ENCODE assay signal across 11 cellular contexts in genomic region chr1:101240041-101240430, GRCh38. TPM values are rescaled to one million over a fixed set of nuclear protein-coding genes. Genes with fewer than 3 reads are reported as not detected.
DNase-seq lines count a peak whose midpoint lies in the region; ATAC-seq and TF ChIP-seq lines count a peak whose summit lies in the region.
"Had no signal": no experiment of that assay in that cellular context is flagged by ENCODE, and none has a peak within 500 bp of the region (broad histone marks: within the 10 kb centered on the region; RNA-seq: fewer than 3 reads in every experiment).

No MANE protein-coding gene starts in this region.

- no peaks in the 10 kb centered on the region for H3K9me3 ChIP-seq in CD4-positive, alpha-beta T cell (ENCODE audit: control insufficient read depth, low read length)
- H3K9me3 ChIP-seq in effector memory CD4-positive, alpha-beta T cell (ENCODE audit: control insufficient read depth, low read length) = no peaks in the 10 kb centered on the region
- no peaks in the 10 kb centered on the region for H3K9me3 ChIP-seq in prostate gland
- H3K9me3 ChIP-seq: Caco-2 had no signal

- H3K4me3 ChIP-seq in effector memory CD4-positive, alpha-beta T cell (ENCODE audit: insufficient read depth, low read depth, low read length, poor library complexity, severe bottlenecking) = peak overlapping the region; percentile 88
- H3K4me3 ChIP-seq in prostate gland = no peak overlapping the region

- peaks cover 36% of the 10 kb centered on the region for H3K36me3 ChIP-seq in effector memory CD4-positive, alpha-beta T cell (ENCODE audit: control insufficient read depth, insufficient read depth, low read length)
- no peaks in the 10 kb centered on the region for H3K36me3 ChIP-seq in prostate gland

- no peaks in the 10 kb centered on the region for H3K27me3 ChIP-seq in CD4-positive, alpha-beta T cell (ENCODE audit: control insufficient read depth, insufficient read depth, low read length)
- no peaks in the 10 kb centered on the region for H3K27me3 ChIP-seq in effector memory CD4-positive, alpha-beta T cell (replicated peaks; ENCODE audit: control insufficient read depth, insufficient read depth, low read length, poor library complexity, severe bottlenecking)
- no peaks in the 10 kb centered on the region for H3K27me3 ChIP-seq in prostate gland (replicated peaks; ENCODE audit: insufficient read depth)

- H3K4me1 ChIP-seq in effector memory CD4-positive, alpha-beta T cell (ENCODE audit: control insufficient read depth, insufficient read depth, low read length, poor library complexity, severe bottlenecking) = peaks cover 30% of the 10 kb centered on the region
- H3K4me1 ChIP-seq in prostate gland (replicated peaks) = no peaks in the 10 kb centered on the region

- DNase-seq in CD4-positive, alpha-beta T cell = peak in 2 of 10 experiments; percentile 5 to 19
- peak; percentile 44 for DNase-seq in NCI-H2227 treated with DMSO at 0.1 percent for 48 hours (lab: John Stamatoyannopoulos, UW)
- DNase-seq in effector memory CD4-positive, alpha-beta T cell = no peak
- no peak for DNase-seq in neural crest cell (ENCODE audit: low read depth, low spot score)
- DNase-seq in prostate gland (ENCODE audit: low spot score) = no peak
- no peak for DNase-seq in NAMALWA (ENCODE audit: low spot score)
- no peak for DNase-seq in SIG-M5 treated with dmso at 0.1 percent for 504 hours (lab: John Stamatoyannopoulos, UW; ENCODE audit: unreplicated experiment)
- DNase-seq: Caco-2, NCI-H2081 treated with DMSO at 0.1 percent for 48 hours had no signal

- POLR2A ChIA-PET in CD4-positive, alpha-beta T cell (lab: Charles Lee) = interaction anchor here (0.8 to 7.7 kb wide), 19 partner anchors 8 to 345 kb away, joined by 3 to 90 read pairs (median 16); partner anchors contain the start of gene EXTL2

- peaks cover 96% of the 10 kb centered on the region for H3K36me3 Mint-ChIP-seq in CD4-positive, alpha-beta T cell (ENCODE audit: low read depth)
- peaks cover 13% of the 10 kb centered on the region for H3K36me3 Mint-ChIP-seq in neural crest cell (ENCODE audit: low read depth)

- peak overlapping the region; percentile 98 for H3K4me3 Mint-ChIP-seq in CD4-positive, alpha-beta T cell
- H3K4me3 Mint-ChIP-seq in neural crest cell = peak overlapping the region; percentile 47

- intact Hi-C loops in CD4-positive, alpha-beta T cell (cut with DNase I, micrococcal nuclease) = loop anchor here in 1 of 2 experiments (2.0 kb wide), 1 partner anchor 21 kb away; no protein-coding TSS in a partner anchor
- intact Hi-C loops in prostate gland (cut with DNase I) = no loop called here

- 73% methylated on average over 10 of the region's 10 CpGs for WGBS in prostate gland

- H3K27me3 Mint-ChIP-seq in CD4-positive, alpha-beta T cell = peaks cover 3% of the 10 kb centered on the region
- peaks cover 26% of the 10 kb centered on the region for H3K27me3 Mint-ChIP-seq in neural crest cell (ENCODE audit: low read depth)

- H3K27ac Mint-ChIP-seq in CD4-positive, alpha-beta T cell = peak overlapping the region; percentile 97
- no peak overlapping the region for H3K27ac Mint-ChIP-seq in neural crest cell (ENCODE audit: unreplicated experiment)

- no peak for ATAC-seq in CD4-positive, alpha-beta T cell (ENCODE audit: poor library complexity)
- ATAC-seq in HG02885 (IDR thresholded peaks at IDR 0.05; ENCODE audit: poor library complexity, unreplicated experiment) = no peak
- ATAC-seq: left lobe of liver had no signal

- TF ChIP-seq POLR2A in prostate gland (IDR thresholded peaks at IDR 0.05) = no peak

- peak overlapping the region; percentile 97 for H3K27ac ChIP-seq in CD4-positive, alpha-beta T cell (ENCODE audit: low read depth, low read length)
- H3K27ac ChIP-seq in effector memory CD4-positive, alpha-beta T cell (ENCODE audit: insufficient read depth, low read length, poor library complexity, severe bottlenecking) = peak overlapping the region; percentile 91
- no peak overlapping the region for H3K27ac ChIP-seq in prostate gland

- CTCF ChIA-PET in CD4-positive, alpha-beta T cell (lab: Charles Lee) = interaction anchor here (1.9 to 4.4 kb wide), 9 partner anchors 12 to 343 kb away, joined by 6 to 70 read pairs (median 15); partner anchors contain the start of gene SLC30A7

- peaks cover 71% of the 10 kb centered on the region for H3K4me1 Mint-ChIP-seq in CD4-positive, alpha-beta T cell (ENCODE audit: low read depth)
- peaks cover 39% of the 10 kb centered on the region for H3K4me1 Mint-ChIP-seq in neural crest cell

- no peaks in the 10 kb centered on the region for H3K9me3 Mint-ChIP-seq in CD4-positive, alpha-beta T cell
- no peaks in the 10 kb centered on the region for H3K9me3 Mint-ChIP-seq in neural crest cell

- no peak for TF ChIP-seq CTCF in CD4-positive, alpha-beta T cell (IDR thresholded peaks at IDR 0.05)
- no peak for TF ChIP-seq CTCF in neural crest cell (conservative IDR thresholded peaks at IDR 0.05)
- TF ChIP-seq CTCF in prostate gland (IDR thresholded peaks at IDR 0.05) = no peak

RNA-seq across cellular contexts. Expression of gene S1PR1, which starts 3.2 kb away (rescaled TPM):
- total RNA-seq in CD4-positive, alpha-beta T cell = 100 to 1,000 TPM; 397 to 414 TPM
- total RNA-seq in neural crest cell = 20.9 and 21.6 TPM in 2 replicates
- total RNA-seq in prostate gland = 10 to 100 TPM in 1 of 2 donors, 1 to 10 TPM in 1; 9.7 to 24.2 TPM
- total RNA-seq: Caco-2 had no signal

Comparison
In these comparisons a context has a peak if more than half of its experiments do, and no peak if none do; other contexts are left out.
1. H3K27ac ChIP-seq: peak in CD4-positive, alpha-beta T cell (single experiment) and effector memory CD4-positive, alpha-beta T cell (single experiment); none in prostate gland (0 of 2).
2. RNA of gene S1PR1, which starts 3.2 kb away (total RNA-seq): 397 to 414 TPM in CD4-positive, alpha-beta T cell; 9.7 to 24.2 TPM in prostate gland and 20.9 to 21.6 TPM in neural crest cell; every median in the first group is over 10 times any median in the second.